Comparison of ENCODE assay signal across 4 cellular contexts in the genomic region with DNA sequence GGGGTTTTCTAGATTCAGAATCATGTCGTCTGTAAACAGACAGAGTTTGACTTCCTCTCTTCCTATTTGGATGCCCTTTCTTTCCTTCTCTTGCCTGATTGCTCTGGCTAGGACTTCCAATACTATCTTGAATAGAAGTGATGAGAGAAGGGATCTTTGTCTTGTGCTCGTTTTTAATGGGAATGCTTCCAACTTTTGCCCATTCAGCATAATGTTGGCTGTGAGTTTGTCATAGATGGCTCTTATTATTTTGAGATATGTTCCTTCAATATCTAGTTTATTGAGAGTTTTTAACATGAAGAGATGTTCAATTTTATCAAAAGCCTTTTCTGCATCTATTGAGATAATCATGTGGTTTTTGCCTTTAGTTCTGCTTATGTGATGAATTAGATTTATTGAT.
TF ChIP-seq lines count a peak whose summit lies in the region.

No MANE protein-coding gene starts in this region.

TF ChIP-seq in A549, 52 proteins besides CTCF, POLR2A, EP300 and RAD21:
- peak; percentile 60 for TF ChIP-seq MAFK (IDR thresholded peaks at IDR 0.05; ENCODE audit: partially characterized antibody)

TF ChIP-seq in IMR-90, 13 proteins besides CTCF, POLR2A, EP300 and RAD21:
- TF ChIP-seq MAFK (IDR thresholded peaks at IDR 0.05; ENCODE audit: low read depth, low read length) = peak; percentile 51

TF ChIP-seq in K562, 482 proteins besides CTCF, POLR2A, EP300 and RAD21:
- TF ChIP-seq C11orf30 (IDR thresholded peaks at IDR 0.05; ENCODE audit: low read depth) = peak; percentile 48; the same call in 1 of the 2 replicates
- 0 out of 2 replicates have a peak, but pooled peaks have one; percentile 14 for TF ChIP-seq MAFG (tag; conservative IDR thresholded peaks at IDR 0.05)
- peak; percentile 69 for TF ChIP-seq ZNF316 (IDR thresholded peaks at IDR 0.05)
TF ChIP-seq in K562: peak in this region for 3; not testable (repeated sequence) for 479.

TF ChIP-seq in HepG2, 621 proteins besides CTCF, POLR2A, EP300 and RAD21:
- peak; percentile 68 to 71; a peak in 3 of 4 replicates for TF ChIP-seq MAFK (conservative IDR thresholded peaks at IDR 0.05 in 1 of 2, IDR thresholded peaks at IDR 0.05 in 1 of 2; ENCODE audit: low read length in 2 of 2)
TF ChIP-seq in HepG2: peak in this region for 1; not testable (repeated sequence) for 620.
